In genomic region chr6:163416380-163416629, GRCh38 we compare ENCODE assay signal across 8 cellular contexts. TPM values are rescaled to one million over a fixed set of nuclear protein-coding genes. Genes with fewer than 3 reads are reported as not detected.
A peak's percentile ranks its signal among the peaks of the same experiment; 100 is the strongest.
DNase-seq lines count a peak whose midpoint lies in the region; TF ChIP-seq lines count a peak whose summit lies in the region.

No MANE protein-coding gene starts in this region.

- no peak for DNase-seq in activated naive CD4-positive, alpha-beta T cell treated with anti-CD3 and anti-CD28 coated beads, Interleukin-2, amount 10 ng/mL, durations not matched to agents 7 days and 5 days
- no peak for DNase-seq in activated naive CD4-positive, alpha-beta T cell treated with Interleukin-2 at 50 U/mL for 16 hours
- no peak for DNase-seq in lower leg skin (ENCODE audit: low spot score in 2 of 2)
- no peak for DNase-seq in type B pancreatic cell (ENCODE audit: extremely low spot score, unreplicated experiment)
- DNase-seq in KG1 (lab: John Stamatoyannopoulos, UW), result no peak
- no peak for DNase-seq in HK-2 (ENCODE audit: unreplicated experiment)
- DNase-seq in NCI-H1092 (lab: John Stamatoyannopoulos, UW), result no peak

- H3K4me3 Mint-ChIP-seq in activated naive CD4-positive, alpha-beta T cell treated with anti-CD3 and anti-CD28 coated beads, Interleukin-2, amount 10 ng/mL, durations not matched to agents 7 days and 5 days, result peak overlapping the region; percentile 88
- peak overlapping the region; percentile 91 for H3K4me3 Mint-ChIP-seq in type B pancreatic cell

- H3K4me3 ChIP-seq in lower leg skin (ENCODE audit: low read depth, poor library complexity, severe bottlenecking), result peak overlapping the region; percentile 98

- CTCF ChIA-PET in activated naive CD4-positive, alpha-beta T cell treated with anti-CD3 and anti-CD28 coated beads, Interleukin-2, amount 10 ng/mL, durations not matched to agents 7 days and 5 days (lab: Charles Lee), result interaction anchor here (0.6 to 1.7 kb wide), 6 partner anchors 10 to 342 kb away, joined by 3 to 6 read pairs (median 4); no protein-coding TSS in a partner anchor

- intact Hi-C loops in lower leg skin (cut with DNase I; ENCODE audit: low total_unique reads), result no loop called here

- WGBS in lower leg skin, 2 donors, result 0 to 2% methylated on average over 7 of the region's 7 CpGs

- H3K27ac Mint-ChIP-seq in activated naive CD4-positive, alpha-beta T cell treated with anti-CD3 and anti-CD28 coated beads, Interleukin-2, amount 10 ng/mL, durations not matched to agents 7 days and 5 days, result peak overlapping the region; percentile 94
- peak overlapping the region; percentile 89 for H3K27ac Mint-ChIP-seq in type B pancreatic cell

- peaks cover 3% of the 10 kb centered on the region for H3K36me3 Mint-ChIP-seq in activated naive CD4-positive, alpha-beta T cell treated with anti-CD3 and anti-CD28 coated beads, Interleukin-2, amount 10 ng/mL, durations not matched to agents 7 days and 5 days
- H3K36me3 Mint-ChIP-seq in type B pancreatic cell, result no peaks in the 10 kb centered on the region

- H3K27ac ChIP-seq in angular gyrus (ENCODE audit: low read depth, low read length), result peak overlapping the region; percentile 97

- peaks cover 10% of the 10 kb centered on the region for H3K27me3 Mint-ChIP-seq in activated naive CD4-positive, alpha-beta T cell treated with anti-CD3 and anti-CD28 coated beads, Interleukin-2, amount 10 ng/mL, durations not matched to agents 7 days and 5 days
- no peaks in the 10 kb centered on the region for H3K27me3 Mint-ChIP-seq in type B pancreatic cell

- TF ChIP-seq POLR2A in lower leg skin (IDR thresholded peaks at IDR 0.05), result no peak

- H3K4me1 Mint-ChIP-seq in activated naive CD4-positive, alpha-beta T cell treated with anti-CD3 and anti-CD28 coated beads, Interleukin-2, amount 10 ng/mL, durations not matched to agents 7 days and 5 days, result peaks cover 46% of the 10 kb centered on the region
- peaks cover 44% of the 10 kb centered on the region for H3K4me1 Mint-ChIP-seq in type B pancreatic cell (ENCODE audit: unreplicated experiment)

- no peaks in the 10 kb centered on the region for H3K9me3 Mint-ChIP-seq in activated naive CD4-positive, alpha-beta T cell treated with anti-CD3 and anti-CD28 coated beads, Interleukin-2, amount 10 ng/mL, durations not matched to agents 7 days and 5 days
- H3K9me3 Mint-ChIP-seq in type B pancreatic cell, result no peaks in the 10 kb centered on the region

- TF ChIP-seq CTCF in lower leg skin (IDR thresholded peaks at IDR 0.05) (no peak), type B pancreatic cell (conservative IDR thresholded peaks at IDR 0.05) (no peak)

RNA-seq across cellular contexts. Expression of gene QKI, which starts 1.8 kb away (rescaled TPM):
- total RNA-seq in lower leg skin, result 100 to 1,000 TPM; 126 to 199 (median 142) TPM
- total RNA-seq in type B pancreatic cell (ENCODE audit: low replicate concordance), result 50.4 and 150 TPM in 2 replicates
